In the genomic region with DNA sequence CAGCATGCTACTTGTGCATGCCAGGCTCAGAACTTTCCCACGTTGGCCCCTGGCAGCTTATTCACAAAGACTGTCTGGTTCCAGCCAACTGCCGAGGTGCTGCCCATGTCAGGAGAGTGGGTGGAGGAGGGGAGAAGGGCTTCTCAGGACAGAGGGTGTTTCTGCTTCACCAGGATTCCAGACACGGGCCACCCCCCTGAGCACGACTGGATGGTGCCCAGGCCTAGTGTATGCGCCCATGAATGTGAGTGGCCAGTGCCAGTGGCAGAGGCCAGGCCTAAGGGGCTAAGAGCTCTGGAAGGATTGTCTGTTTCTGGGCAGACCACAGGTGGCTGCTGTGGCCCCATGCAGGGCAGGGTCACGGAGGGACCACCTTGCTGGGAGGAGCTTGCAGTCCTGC, we compare ENCODE assay signal across 13 cellular contexts.
"Had no signal": no experiment of that assay in that cellular context is flagged by ENCODE, and none has a peak within 500 bp of the region (broad histone marks: within the 10 kb centered on the region; RNA-seq: fewer than 3 reads in every experiment).

No MANE protein-coding gene starts in this region.

- H3K9me3 Mint-ChIP-seq: activated T-helper 17 cell treated with anti-CD3 and anti-CD28 coated beads, Interleukin-2, amount 50 U/mL, for 72 hours; naive thymus-derived CD8-positive, alpha-beta T cell; T-cell had no signal

- H3K4me3 Mint-ChIP-seq: activated naive CD4-positive, alpha-beta T cell treated with anti-CD3 and anti-CD28 coated beads, Interleukin-2, amount 10 ng/mL, durations not matched to agents 7 days and 5 days; activated T-helper 17 cell treated with anti-CD3 and anti-CD28 coated beads, Interleukin-2, amount 50 U/mL, for 72 hours; naive thymus-derived CD8-positive, alpha-beta T cell; stimulated activated naive B cell treated with anti-CD40 and anti-IgM and Interleukin-4, amounts not matched to agents 10 μg/mL and 1 μg/mL and 100 μg/mL, for 72 hours; T-cell had no signal

- H3K27ac ChIP-seq: spleen had no signal

- ATAC-seq: activated T-helper 17 cell treated with anti-CD3 and anti-CD28 coated beads, Interleukin-2, amount 50 U/mL, for 72 hours; mucosa of descending colon; naive thymus-derived CD8-positive, alpha-beta T cell; stimulated activated naive B cell treated with anti-CD40 and anti-IgM and Interleukin-4, amounts not matched to agents 10 μg/mL and 1 μg/mL and 100 μg/mL, for 72 hours; T-cell had no signal

- H3K9me3 ChIP-seq: mucosa of descending colon had no signal

- H3K36me3 ChIP-seq: spleen had no signal

- DNase-seq: activated CD4-positive, alpha-beta T cell treated with anti-CD3 and anti-CD28 coated beads for 1 hour; activated CD4-positive, alpha-beta T cell treated with anti-CD3 and anti-CD28 coated beads, Interleukin-2, amount 50 U/mL, for 48 hours; activated naive CD4-positive, alpha-beta T cell treated with anti-CD3 and anti-CD28 coated beads, Interleukin-2, amount 10 ng/mL, durations not matched to agents 7 days and 5 days; central memory CD4-positive, alpha-beta T cell; mucosa of descending colon; spleen; stimulated activated CD4-positive, alpha-beta T cell treated with anti-CD3 and anti-CD28 coated beads, Interleukin-1b, Interleukin-23, amount 100 ng/mL, for 48 hours; stimulated activated naive B cell treated with anti-CD40 and anti-IgM and Interleukin-4, amounts not matched to agents 10 μg/mL and 1 μg/mL and 100 μg/mL, for 72 hours; T-cell; T1000; trophoblast cell had no signal

- H3K36me3 Mint-ChIP-seq: activated naive CD4-positive, alpha-beta T cell treated with anti-CD3 and anti-CD28 coated beads, Interleukin-2, amount 10 ng/mL, durations not matched to agents 7 days and 5 days; naive thymus-derived CD8-positive, alpha-beta T cell; stimulated activated naive B cell treated with anti-CD40 and anti-IgM and Interleukin-4, amounts not matched to agents 10 μg/mL and 1 μg/mL and 100 μg/mL, for 72 hours; T-cell had no signal

- H3K27ac Mint-ChIP-seq: activated naive CD4-positive, alpha-beta T cell treated with anti-CD3 and anti-CD28 coated beads, Interleukin-2, amount 10 ng/mL, durations not matched to agents 7 days and 5 days; activated T-helper 17 cell treated with anti-CD3 and anti-CD28 coated beads, Interleukin-2, amount 50 U/mL, for 72 hours; stimulated activated naive B cell treated with anti-CD40 and anti-IgM and Interleukin-4, amounts not matched to agents 10 μg/mL and 1 μg/mL and 100 μg/mL, for 72 hours; T-cell had no signal

- H3K4me1 ChIP-seq: spleen had no signal

- H3K27me3 Mint-ChIP-seq: activated naive CD4-positive, alpha-beta T cell treated with anti-CD3 and anti-CD28 coated beads, Interleukin-2, amount 10 ng/mL, durations not matched to agents 7 days and 5 days; activated T-helper 17 cell treated with anti-CD3 and anti-CD28 coated beads, Interleukin-2, amount 50 U/mL, for 72 hours; stimulated activated naive B cell treated with anti-CD40 and anti-IgM and Interleukin-4, amounts not matched to agents 10 μg/mL and 1 μg/mL and 100 μg/mL, for 72 hours; T-cell had no signal

- H3K27me3 ChIP-seq: spleen had no signal

- H3K4me1 Mint-ChIP-seq: activated naive CD4-positive, alpha-beta T cell treated with anti-CD3 and anti-CD28 coated beads, Interleukin-2, amount 10 ng/mL, durations not matched to agents 7 days and 5 days; activated T-helper 17 cell treated with anti-CD3 and anti-CD28 coated beads, Interleukin-2, amount 50 U/mL, for 72 hours; T-cell had no signal

- H3K4me3 ChIP-seq: mucosa of descending colon, spleen had no signal
